Comparison of ENCODE assay signal across 1 cellular context in genomic region chr4:189185810-189186432, GRCh38.
TF ChIP-seq lines count a peak whose summit lies in the region.

No MANE protein-coding gene starts in this region.

TF ChIP-seq in H1, 55 proteins besides CTCF, POLR2A, EP300 and RAD21 (continued from another document):
- TF ChIP-seq BRCA1 (IDR thresholded peaks at IDR 0.05; ENCODE audit: low read depth, low read length), result no peak
- TF ChIP-seq HDAC2 (IDR thresholded peaks at IDR 0.05; ENCODE audit: borderline replicate concordance in 1 of 2, low read depth in 2 of 2, low read length in 2 of 2), result 0 out of 4 replicates have a peak, but pooled peaks of 1 of the 2 experiments have one; percentile 52
- TF ChIP-seq TBP (IDR thresholded peaks at IDR 0.05; ENCODE audit: low read depth, low read length), result peak; percentile 86; the same call in 1 of the 2 replicates
- peak in 1 of 2 experiments; percentile 47; a peak in 1 of 4 replicates for TF ChIP-seq SIN3A (conservative IDR thresholded peaks at IDR 0.05 in 1 of 2, IDR thresholded peaks at IDR 0.05 in 1 of 2; ENCODE audit: low read depth in 1 of 2, low read length in 2 of 2)
- TF ChIP-seq CHD2 (IDR thresholded peaks at IDR 0.05; ENCODE audit: low read length), result peak; percentile 63; the same call in 1 of the 2 replicates
- TF ChIP-seq NANOG (IDR thresholded peaks at IDR 0.05; ENCODE audit: insufficient read depth, low read depth, low read length, poor library complexity, severe bottlenecking), result peak; percentile 92
- TF ChIP-seq TAF1 (IDR thresholded peaks at IDR 0.05; ENCODE audit: low read depth, low read length), result peak; percentile 82
- TF ChIP-seq POLR2AphosphoS5 (IDR thresholded peaks at IDR 0.05; ENCODE audit: low read depth, low read length), result peak; percentile 82
- TF ChIP-seq BCL11A (IDR thresholded peaks at IDR 0.05; ENCODE audit: low read depth in 2 of 2, low read length in 2 of 2), result peak; percentile 66 to 70
- TF ChIP-seq KDM4A (IDR thresholded peaks at IDR 0.05; ENCODE audit: low read depth, low read length, severe bottlenecking), result no peak
- TF ChIP-seq RBBP5 (IDR thresholded peaks at IDR 0.05; ENCODE audit: borderline replicate concordance, low read depth, low read length), result peak; percentile 94
- TF ChIP-seq CHD7 (IDR thresholded peaks at IDR 0.05; ENCODE audit: insufficient replicate concordance, low read length), result peak; percentile 78
- TF ChIP-seq ATF2 (IDR thresholded peaks at IDR 0.05; ENCODE audit: low read length), result 0 out of 2 replicates have a peak, but pooled peaks have one; percentile 22
- TF ChIP-seq CBX8 (IDR thresholded peaks at IDR 0.05; ENCODE audit: borderline replicate concordance, low read depth, low read length), result no peak
- TF ChIP-seq TEAD4 (IDR thresholded peaks at IDR 0.05; ENCODE audit: low read depth, low read length), result peak; percentile 82
- 0 out of 2 replicates have a peak, but pooled peaks have one; percentile 24 for TF ChIP-seq USF2 (IDR thresholded peaks at IDR 0.05; ENCODE audit: low read length)
- TF ChIP-seq SP1 (IDR thresholded peaks at IDR 0.05; ENCODE audit: low read depth, low read length), result peak; percentile 96
- TF ChIP-seq TCF12 (IDR thresholded peaks at IDR 0.05; ENCODE audit: low read depth, low read length), result peak; percentile 94; the same call in 1 of the 2 replicates
- TF ChIP-seq GTF2F1 (IDR thresholded peaks at IDR 0.05; ENCODE audit: borderline replicate concordance, low read depth, low read length), result no peak
